12 cellular contexts compared by ENCODE assay signal in genomic region chr18:35162995-35163394, GRCh38.
"Had no signal": no experiment of that assay in that cellular context is flagged by ENCODE, and none has a peak within 500 bp of the region (broad histone marks: within the 10 kb centered on the region; RNA-seq: fewer than 3 reads in every experiment).

No MANE protein-coding gene starts in this region.

- ATAC-seq: mucosa of descending colon; naive thymus-derived CD4-positive, alpha-beta T cell had no signal

- H3K36me3 ChIP-seq: ascending aorta, cardiac muscle cell, heart left ventricle, suprapubic skin, upper lobe of right lung had no signal

- H3K4me3 ChIP-seq: ascending aorta, cardiac muscle cell, heart left ventricle, mucosa of descending colon, suprapubic skin, upper lobe of right lung had no signal

- FAIRE-seq: frontal cortex had no signal

- H3K27ac ChIP-seq: ascending aorta, cardiac muscle cell, upper lobe of right lung, VCaP had no signal

- H3K27me3 ChIP-seq: ascending aorta, cardiac muscle cell, heart left ventricle, suprapubic skin, upper lobe of right lung had no signal

- H3K4me1 ChIP-seq: ascending aorta, upper lobe of right lung had no signal

- DNase-seq: activated CD4-positive, alpha-beta T cell treated with anti-CD3 and anti-CD28 coated beads, Interleukin-2, amount 50 U/mL, for 48 hours; activated naive CD4-positive, alpha-beta T cell treated with anti-CD3 and anti-CD28 coated beads for 36 hours; heart left ventricle; mucosa of descending colon; naive thymus-derived CD4-positive, alpha-beta T cell; SK-N-SH; upper lobe of right lung had no signal

- H3K9ac ChIP-seq: SK-N-SH had no signal

- H3K9me3 ChIP-seq: ascending aorta, heart left ventricle, mucosa of descending colon, SK-N-SH, suprapubic skin, upper lobe of right lung had no signal

- H3K4me2 ChIP-seq: SK-N-SH had no signal
